In genomic region chr12:32273712-32274111, GRCh38 we compare ENCODE assay signal across 7 cellular contexts.
DNase-seq lines count a peak whose midpoint lies in the region; ATAC-seq and TF ChIP-seq lines count a peak whose summit lies in the region.

No MANE protein-coding gene starts in this region.

- H3K4me1 Mint-ChIP-seq in T-helper 17 cell (peaks cover 10% of the 10 kb centered on the region), type B pancreatic cell (ENCODE audit: unreplicated experiment) (peaks cover 23% of the 10 kb centered on the region), HFFc6 (ENCODE audit: low read depth) (peaks cover 41% of the 10 kb centered on the region)

- DNase-seq in T-helper 17 cell (no peak), erythroblast (lab: John Stamatoyannopoulos, UW) (peak; percentile 35 to 45), type B pancreatic cell (ENCODE audit: extremely low spot score, unreplicated experiment) (no peak), HFFc6 (no peak), NCI-H1092 treated with DMSO at 0.1 percent for 48 hours (lab: John Stamatoyannopoulos, UW) (no peak)

- H3K9me3 Mint-ChIP-seq in type B pancreatic cell (no peaks in the 10 kb centered on the region), HFFc6 (no peaks in the 10 kb centered on the region)

- peak overlapping the region; percentile 22 for H3K27ac Mint-ChIP-seq in T-helper 17 cell
- peak overlapping the region; percentile 80 for H3K27ac Mint-ChIP-seq in type B pancreatic cell
- H3K27ac Mint-ChIP-seq in HFFc6 = no peak overlapping the region

- no peak overlapping the region for H3K4me3 Mint-ChIP-seq in T-helper 17 cell
- H3K4me3 Mint-ChIP-seq in type B pancreatic cell = no peak overlapping the region
- H3K4me3 Mint-ChIP-seq in HFFc6 = no peak overlapping the region

- no peaks in the 10 kb centered on the region for H3K27me3 Mint-ChIP-seq in T-helper 17 cell
- H3K27me3 Mint-ChIP-seq in type B pancreatic cell = no peaks in the 10 kb centered on the region
- H3K27me3 Mint-ChIP-seq in HFFc6 (ENCODE audit: insufficient read depth) = peaks cover 2% of the 10 kb centered on the region; the same call in 1 of the 2 replicates

- H3K36me3 Mint-ChIP-seq in T-helper 17 cell (ENCODE audit: low read depth) (peaks cover 3% of the 10 kb centered on the region), type B pancreatic cell (peaks cover 33% of the 10 kb centered on the region), HFFc6 (ENCODE audit: low read depth) (no peaks in the 10 kb centered on the region; the same call in 1 of the 2 replicates)

- ATAC-seq in HG02840 (IDR thresholded peaks at IDR 0.05; ENCODE audit: low FRiP score, unreplicated experiment) (peak; percentile 77), T-helper 17 cell (peak; percentile 63)

- no peaks in the 10 kb centered on the region for H3K9me3 ChIP-seq in T-helper 17 cell (ENCODE audit: control insufficient read depth, low read length, poor library complexity, severe bottlenecking)

- TF ChIP-seq CTCF in type B pancreatic cell (conservative IDR thresholded peaks at IDR 0.05) (no peak), HFFc6 (IDR thresholded peaks at IDR 0.05) (no peak)

- in situ Hi-C loops in GM18951 (cut with MboI; ENCODE audit: low sequenced_read_pairs, unreplicated experiment) = no loop called here

- TF ChIP-seq POLR2A in GM18951 (IDR thresholded peaks at IDR 0.05; ENCODE audit: extremely low read depth, insufficient read depth, insufficient read length) = peak; percentile 69
- TF ChIP-seq POLR2A in erythroblast (IDR thresholded peaks at IDR 0.05; ENCODE audit: low read length) = no peak

Comparison
In these comparisons a context has a peak if more than half of its experiments do, and no peak if none do; other contexts are left out.
1. DNase-seq: peak in erythroblast (2 of 2); none in T-helper 17 cell (0 of 3), type B pancreatic cell (single experiment), HFFc6 (single experiment) and NCI-H1092 treated with DMSO at 0.1 percent for 48 hours (single experiment).